Comparison of ENCODE assay signal across 17 cellular contexts in the genomic region with DNA sequence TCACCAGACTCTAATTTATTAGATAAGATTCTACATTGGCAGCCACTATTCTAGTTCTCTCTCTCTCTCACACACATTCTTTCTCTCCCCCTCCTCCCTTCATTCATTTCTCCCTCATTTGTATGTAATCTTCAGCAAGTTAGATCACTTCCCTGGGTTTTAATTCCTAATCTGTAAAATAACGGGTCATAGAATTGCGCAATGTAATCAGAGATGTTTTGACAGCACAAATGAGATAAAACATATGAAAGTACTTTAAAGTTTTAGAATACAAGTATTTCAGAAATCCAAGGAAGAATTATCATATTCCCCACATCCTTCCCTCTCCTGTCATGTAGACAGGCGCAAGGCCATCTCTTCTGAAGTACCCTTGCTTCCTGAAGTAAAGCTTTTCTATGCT. TPM values are rescaled to one million over a fixed set of nuclear protein-coding genes. Genes with fewer than 3 reads are reported as not detected.
DNase-seq lines count a peak whose midpoint lies in the region; ATAC-seq, FAIRE-seq and TF ChIP-seq lines count a peak whose summit lies in the region.
"Had no signal": no experiment of that assay in that cellular context is flagged by ENCODE, and none has a peak within 500 bp of the region (broad histone marks: within the 10 kb centered on the region; RNA-seq: fewer than 3 reads in every experiment).

No MANE protein-coding gene starts in this region.

- TF ChIP-seq POLR2A in HepG2 (IDR thresholded peaks at IDR 0.05; ENCODE audit: insufficient read depth in 1 of 2, low read depth in 2 of 2, low read length in 2 of 2) (no peak), right lobe of liver (IDR thresholded peaks at IDR 0.05) (no peak), H1 (IDR thresholded peaks at IDR 0.05; ENCODE audit: control extremely low read depth in 1 of 2, low read depth in 2 of 2, low read length in 2 of 2) (no peak), upper lobe of left lung (IDR thresholded peaks at IDR 0.05) (no peak)

- WGBS in HepG2 (ENCODE audit: low lambda C conversion rate), result 47% methylated on average over 3 of the region's 3 CpGs
- 57% methylated on average over 3 of the region's 3 CpGs for WGBS in right lobe of liver (ENCODE audit: insufficient coverage, low coverage, low lambda C conversion rate, missing lambda C conversion rate)
- 95% methylated on average over 3 of the region's 3 CpGs; no CpG with 5 or more reads in 1 of the 2 experiments for WGBS in H1 (ENCODE audit: extremely low coverage in 1 of 2, insufficient coverage in 1 of 2, insufficient read length in 1 of 2, insufficient replicate concordance in 2 of 2, low coverage in 1 of 2, low lambda C conversion rate in 2 of 2, missing lambda C conversion rate in 1 of 2), 2 experiments
- WGBS in upper lobe of left lung, 2 donors, result 50 to 66% methylated on average over 3 of the region's 3 CpGs

- H4K8ac ChIP-seq in H1 (ENCODE audit: extremely low read depth, insufficient read depth, low read length), result no peak overlapping the region

- FAIRE-seq in HepG2 (lab: Jason Lieb, UNC), result no peak
- FAIRE-seq in H1 (lab: Jason Lieb, UNC), result no peak
- FAIRE-seq: GM12878, GM18507, H54 had no signal

- intact Hi-C loops in HepG2 (cut with micrococcal nuclease; ENCODE audit: unreplicated experiment), result no loop called here
- intact Hi-C loops in right lobe of liver (cut with DNase I), result no loop called here

- no peak for TF ChIP-seq EP300 in HepG2 (IDR thresholded peaks at IDR 0.05; ENCODE audit: low read depth in 2 of 2, low read length in 2 of 2)
- no peak for TF ChIP-seq EP300 in HepG2 (CRISPR knock-in tag; IDR thresholded peaks at IDR 0.05; ENCODE audit: borderline replicate concordance)
- no peak for TF ChIP-seq EP300 in H1 (IDR thresholded peaks at IDR 0.05; ENCODE audit: borderline replicate concordance in 1 of 2, low read depth in 2 of 2, low read length in 2 of 2)
- no peak for TF ChIP-seq EP300 in upper lobe of left lung (IDR thresholded peaks at IDR 0.05)

- H2AFZ ChIP-seq in HepG2 (ENCODE audit: low read length) (no peak overlapping the region), H1 (ENCODE audit: low read length) (no peak overlapping the region)

- H2BK5ac ChIP-seq in H1 (ENCODE audit: low read depth, low read length), result no peak overlapping the region

- TF ChIP-seq RAD21 in HepG2 (CRISPR knock-in tag; IDR thresholded peaks at IDR 0.05), result no peak
- no peak for TF ChIP-seq RAD21 in H1 (IDR thresholded peaks at IDR 0.05 in 1 of 2, conservative IDR thresholded peaks at IDR 0.05 in 1 of 2; ENCODE audit: low read depth in 2 of 2, low read length in 2 of 2)

- no peak overlapping the region for H4K91ac ChIP-seq in H1 (replicated peaks; ENCODE audit: insufficient read length, low read length)

- H4K5ac ChIP-seq in H1 (ENCODE audit: insufficient read length, low read depth, low read length), result no peak overlapping the region

- ATAC-seq in HepG2 (no peak), right lobe of liver (no peak), upper lobe of left lung (ENCODE audit: low FRiP score in 2 of 2) (no peak)
- no peak for ATAC-seq in stimulated activated naive CD8-positive, alpha-beta T cell treated with anti-CD3 and anti-CD28 coated beads, Interleukin-15, amount 100 ng/mL, for 72 hours
- ATAC-seq: GM12878, HCT116 had no signal

- no peak overlapping the region for H2AK5ac ChIP-seq in H1 (ENCODE audit: low read depth, low read length)

- H3K9me3 Mint-ChIP-seq in stimulated activated naive CD8-positive, alpha-beta T cell treated with anti-CD3 and anti-CD28 coated beads, Interleukin-15, amount 100 ng/mL, for 72 hours, result peaks cover 15 to 23% of the 10 kb centered on the region in 2 donors

- no peak overlapping the region for H3K23ac ChIP-seq in H1 (ENCODE audit: insufficient read length)

- H3K79me1 ChIP-seq in H1 (ENCODE audit: low read depth, low read length), result no peaks in the 10 kb centered on the region

- no peaks in the 10 kb centered on the region for H3K79me2 ChIP-seq in HepG2 (ENCODE audit: insufficient read depth, low read length)
- no peaks in the 10 kb centered on the region for H3K79me2 ChIP-seq in H1 (ENCODE audit: control insufficient read depth in 1 of 2, insufficient read depth in 2 of 2, low read length in 2 of 2)

- no peak overlapping the region for H2BK20ac ChIP-seq in H1 (ENCODE audit: low read length)

- TF ChIP-seq CTCF in HepG2 (CRISPR knock-in tag; IDR thresholded peaks at IDR 0.05) (no peak), right lobe of liver (IDR thresholded peaks at IDR 0.05) (no peak), H1 (IDR thresholded peaks at IDR 0.05; ENCODE audit: control extremely low read depth in 1 of 3, insufficient read depth in 1 of 3, low read depth in 1 of 3, low read length in 3 of 3) (no peak), upper lobe of left lung (IDR thresholded peaks at IDR 0.05) (no peak)

- H3K9ac ChIP-seq in HepG2 (ENCODE audit: insufficient read depth, low read depth, low read length) (no peak overlapping the region), H1 (replicated peaks in 1 of 4; ENCODE audit: extremely low read depth in 1 of 4, low read depth in 3 of 4, low read length in 3 of 4) (no peak overlapping the region)
- H3K9ac ChIP-seq: BLaER1 had no signal

- no peak overlapping the region for H3K4me3 Mint-ChIP-seq in stimulated activated naive CD8-positive, alpha-beta T cell treated with anti-CD3 and anti-CD28 coated beads, Interleukin-15, amount 100 ng/mL, for 72 hours
- H3K4me3 Mint-ChIP-seq: CD4-positive, CD25-positive, alpha-beta regulatory T cell had no signal

- no peaks in the 10 kb centered on the region for H4K20me1 ChIP-seq in HepG2 (ENCODE audit: insufficient read depth, low read length)
- H4K20me1 ChIP-seq in H1 (replicated peaks in 1 of 2; ENCODE audit: control insufficient read depth in 1 of 2, insufficient read depth in 2 of 2, low read length in 2 of 2), result no peaks in the 10 kb centered on the region
- H4K20me1 ChIP-seq: BLaER1 had no signal

- no peak overlapping the region for H3K27ac Mint-ChIP-seq in stimulated activated naive CD8-positive, alpha-beta T cell treated with anti-CD3 and anti-CD28 coated beads, Interleukin-15, amount 100 ng/mL, for 72 hours
- H3K27ac Mint-ChIP-seq: CD4-positive, CD25-positive, alpha-beta regulatory T cell had no signal

- no peak overlapping the region for H2BK12ac ChIP-seq in H1 (ENCODE audit: low read depth, low read length)

- no peak overlapping the region for H2BK15ac ChIP-seq in H1 (ENCODE audit: low read length)

- H3K27ac ChIP-seq in HepG2 (ENCODE audit: extremely low read length, insufficient read depth, low read length) (no peak overlapping the region), right lobe of liver (no peak overlapping the region), H1 (ENCODE audit: low read depth, low read length) (no peak overlapping the region), upper lobe of left lung (no peak overlapping the region)
- H3K27ac ChIP-seq: 22Rv1, BLaER1, HL-60 had no signal

- no peak overlapping the region for H3K4ac ChIP-seq in H1 (replicated peaks; ENCODE audit: insufficient read length, low read depth, low read length)

- no TSS peak for BruUV-seq in HepG2 (replicated peaks; lab: Mats Ljungman, UMichigan)

- H3K14ac ChIP-seq in H1 (ENCODE audit: insufficient read length), result no peak overlapping the region

- H3K9me3 ChIP-seq in HepG2 (ENCODE audit: low read length) (peaks cover 10% of the 10 kb centered on the region; the same call in 1 of the 2 replicates), right lobe of liver (no peaks in the 10 kb centered on the region), H1 (ENCODE audit: insufficient read depth in 2 of 2, low read depth in 1 of 2, low read length in 1 of 2) (peaks cover 13 to 20% of the 10 kb centered on the region in 2 experiments; a peak in 3 of 4 replicates), upper lobe of left lung (peaks cover 0 to 3% (median 1%) of the 10 kb centered on the region in 4 donors)

- no peak overlapping the region for H3K56ac ChIP-seq in H1 (replicated peaks; ENCODE audit: insufficient read length, low read depth, low read length)

- no peak overlapping the region for H3K4me3 ChIP-seq in HepG2 (replicated peaks in 1 of 3; ENCODE audit: insufficient read depth in 1 of 3, low read depth in 2 of 3, low read length in 3 of 3)
- no peak overlapping the region for H3K4me3 ChIP-seq in right lobe of liver
- H3K4me3 ChIP-seq in H1 (ENCODE audit: extremely low read depth in 1 of 4, insufficient read depth in 2 of 4, low read depth in 3 of 4, low read length in 4 of 4), result no peak overlapping the region
- no peak overlapping the region for H3K4me3 ChIP-seq in upper lobe of left lung
- H3K4me3 ChIP-seq: BLaER1, GM12878 had no signal

- DNase-seq in HepG2 (ENCODE audit: low spot score) (no peak), right lobe of liver (no peak), H1 (ENCODE audit: low read depth in 1 of 2, low spot score in 2 of 2) (no peak), iris pigment epithelial cell (ENCODE audit: low read depth) (peak; percentile 20), upper lobe of left lung (no peak)
- no peak for DNase-seq in stimulated activated naive CD8-positive, alpha-beta T cell treated with anti-CD3 and anti-CD28 coated beads, Interleukin-15, amount 100 ng/mL, for 72 hours
- no peak for DNase-seq in stimulated activated CD4-positive, alpha-beta T cell treated with anti-CD3 and anti-CD28 coated beads, Interleukin-15, amount 100 ng/mL, for 24 hours
- DNase-seq: AML-193; CD4-positive, CD25-positive, alpha-beta regulatory T cell; DMS53 had no signal

- H3K18ac ChIP-seq in H1 (ENCODE audit: extremely low read depth, low read length), result no peak overlapping the region

- no peaks in the 10 kb centered on the region for H3K27me3 Mint-ChIP-seq in stimulated activated naive CD8-positive, alpha-beta T cell treated with anti-CD3 and anti-CD28 coated beads, Interleukin-15, amount 100 ng/mL, for 72 hours

- no peaks in the 10 kb centered on the region for H3K36me3 ChIP-seq in HepG2 (replicated peaks in 1 of 2; ENCODE audit: control insufficient read depth in 1 of 2, insufficient read depth in 2 of 2, low read length in 2 of 2)
- no peaks in the 10 kb centered on the region for H3K36me3 ChIP-seq in right lobe of liver
- H3K36me3 ChIP-seq in H1 (ENCODE audit: control insufficient read depth in 2 of 4, insufficient read depth in 4 of 4, low read length in 3 of 4), result no peaks in the 10 kb centered on the region; a peak in 1 of 8 replicates
- H3K36me3 ChIP-seq in upper lobe of left lung, result no peaks in the 10 kb centered on the region
- H3K36me3 ChIP-seq: BLaER1 had no signal

- no peak overlapping the region for H2BK120ac ChIP-seq in H1 (replicated peaks; ENCODE audit: low read depth, low read length)

- H3K4me1 ChIP-seq in HepG2 (ENCODE audit: insufficient read depth, low read length) (no peaks in the 10 kb centered on the region), right lobe of liver (no peaks in the 10 kb centered on the region), H1 (replicated peaks in 1 of 4; ENCODE audit: control insufficient read depth in 3 of 4, insufficient read depth in 4 of 4, low read length in 3 of 4) (no peaks in the 10 kb centered on the region), upper lobe of left lung (no peaks in the 10 kb centered on the region)
- H3K4me1 ChIP-seq: BLaER1 had no signal

- POLR2A ChIA-PET in HepG2 (lab: Yijun Ruan, JAX) (no interaction called here), H1 (lab: Charles Lee; ENCODE audit: partially characterized antibody) (no interaction called here)

- no peaks in the 10 kb centered on the region for H3K23me2 ChIP-seq in H1 (ENCODE audit: low read depth, low read length)

- no peaks in the 10 kb centered on the region for H3K27me3 ChIP-seq in HepG2 (ENCODE audit: control insufficient read depth in 1 of 2, insufficient read depth in 2 of 2, low read length in 2 of 2)
- no peaks in the 10 kb centered on the region for H3K27me3 ChIP-seq in right lobe of liver
- no peaks in the 10 kb centered on the region for H3K27me3 ChIP-seq in H1 (replicated peaks in 1 of 4; ENCODE audit: control insufficient read depth in 3 of 4, extremely low read depth in 1 of 4, insufficient read depth in 3 of 4, low read length in 3 of 4)
- H3K27me3 ChIP-seq in upper lobe of left lung, result no peaks in the 10 kb centered on the region
- H3K27me3 ChIP-seq: BLaER1 had no signal

- in situ Hi-C loops in HepG2 (cut with HindIII; ENCODE audit: extremely low pct_ligation_motif_present, low pct_unique_long_range_greater_than_20kb), result no loop called here

- H3K4me1 Mint-ChIP-seq in stimulated activated naive CD8-positive, alpha-beta T cell treated with anti-CD3 and anti-CD28 coated beads, Interleukin-15, amount 100 ng/mL, for 72 hours, result no peaks in the 10 kb centered on the region
- H3K4me1 Mint-ChIP-seq: CD4-positive, CD25-positive, alpha-beta regulatory T cell had no signal

- CTCF ChIA-PET in HepG2 (lab: Yijun Ruan, JAX; ENCODE audit: low intra/inter-chr PET ratio, low total read pairs) (no interaction called here), H1 (lab: Charles Lee; ENCODE audit: partially characterized antibody) (no interaction called here)

- H3K4me2 ChIP-seq in HepG2 (ENCODE audit: low read depth, low read length), result no peak overlapping the region
- no peak overlapping the region for H3K4me2 ChIP-seq in H1 (ENCODE audit: insufficient read depth in 1 of 2, low read depth in 2 of 2, low read length in 2 of 2)
- H3K4me2 ChIP-seq: BLaER1 had no signal

RNA-seq across cellular contexts. Expression of a gene that starts 21.7 kb away (rescaled TPM):
- total RNA-seq in HepG2 (2016; rRNA removed; fragmentation: Illumina TruSeq; extraction: Trizol) (not detected in 2 replicates), right lobe of liver (not detected), upper lobe of left lung (10 to 100 TPM in 1 of 6 donors, 1 to 10 TPM in 4, under 1 TPM in 1; 0.30 to 21.9 (median 1.1) TPM)
- not detected in 2 replicates for total RNA-seq in HepG2 (2016; cell fraction: cytosol; rRNA removed; fragmentation: Illumina TruSeq; extraction: Trizol; ENCODE audit: low read depth)
- not detected in 2 replicates for total RNA-seq in HepG2 (2016; cell fraction: insoluble cytoplasmic fraction; rRNA removed; fragmentation: Illumina TruSeq; extraction: Trizol)
- not detected in 2 replicates for total RNA-seq in HepG2 (2016; cell fraction: membrane; rRNA removed; fragmentation: Illumina TruSeq; extraction: Trizol)
- not detected in 2 replicates for total RNA-seq in HepG2 (2016; cell fraction: nucleus; rRNA removed; fragmentation: Illumina TruSeq; extraction: Trizol)
- polyA plus RNA-seq in HepG2 (2011; rRNA removed) (not detected in 2 replicates), H1 (2011; rRNA removed) (0.38 and 0.61 TPM in 2 replicates)
- polyA plus RNA-seq in HepG2 (2011; cell fraction: cytosol; rRNA removed), result not detected in 2 replicates
- not detected in 2 replicates for polyA plus RNA-seq in HepG2 (2011; cell fraction: nucleus; rRNA removed)
- not detected in 2 replicates for polyA plus RNA-seq in HepG2 (2012)
- polyA plus RNA-seq in HepG2 (2016; cell fraction: cytosol; fragmentation: Illumina TruSeq; extraction: Trizol; ENCODE audit: low read depth), result not detected in 2 replicates
- polyA plus RNA-seq in HepG2 (2016; cell fraction: insoluble cytoplasmic fraction; fragmentation: Illumina TruSeq; extraction: Trizol; ENCODE audit: low read depth), result not detected in 2 replicates
- not detected in 2 replicates for polyA plus RNA-seq in HepG2 (2016; cell fraction: membrane; fragmentation: Illumina TruSeq; extraction: Trizol; ENCODE audit: low read depth)
- polyA plus RNA-seq in HepG2 (2016; cell fraction: nucleus; fragmentation: Illumina TruSeq; extraction: Trizol; ENCODE audit: insufficient read depth, low read depth), result not detected in 2 replicates
- 9.3 TPM in 1 of 2 replicates, not detected in the other for polyA minus RNA-seq in HepG2 (2011; rRNA and poly(A)+ RNA removed; ENCODE audit: low replicate concordance)
- polyA minus RNA-seq in HepG2 (2011; cell fraction: cytosol; rRNA and poly(A)+ RNA removed), result not detected in 2 replicates
- polyA minus RNA-seq in HepG2 (2011; cell fraction: nucleus; rRNA and poly(A)+ RNA removed), result not detected in 2 replicates
- total RNA-seq in H1 (2021; fragmentation: NEBNext Ultra II Directional; extraction: Animal tissue kit (Norgen Biotek cat#: 25700)), result 1.1 and 1.6 TPM in 2 replicates
- polyA plus RNA-seq in H1 (2011; cell fraction: cytosol; rRNA removed), result 0.90 TPM
- 4.0 TPM for polyA plus RNA-seq in H1 (2011; cell fraction: nucleus; rRNA removed)
- polyA plus RNA-seq in H1 (2012, experiment 1 of 2), result 0.53 to 2.2 TPM (median 1.4 TPM) in 4 replicates
- 0.16 TPM for polyA plus RNA-seq in H1 (2012, experiment 2 of 2)
- polyA plus RNA-seq in H1 (2013, experiment 1 of 2), result 1.1 TPM
- 1.5 TPM for polyA plus RNA-seq in H1 (2013, experiment 2 of 2)
- polyA minus RNA-seq in H1 (2011; rRNA and poly(A)+ RNA removed), result 1.5 and 3.2 TPM in 2 replicates
- not detected for polyA minus RNA-seq in H1 (2011; cell fraction: cytosol; rRNA and poly(A)+ RNA removed)
- polyA minus RNA-seq in H1 (2011; cell fraction: nucleus; rRNA and poly(A)+ RNA removed), result 2.5 TPM
- total RNA-seq: CD4-positive, CD25-positive, alpha-beta regulatory T cell had no signal
- polyA plus RNA-seq: CD4-positive, CD25-positive, alpha-beta regulatory T cell had no signal

RNA-seq across cellular contexts. Expression of a gene that starts 38.8 kb away (rescaled TPM):
- total RNA-seq in HepG2 (2016; rRNA removed; fragmentation: Illumina TruSeq; extraction: Trizol) (49.8 and 84.5 TPM in 2 replicates), right lobe of liver (10 to 100 TPM in 1 of 6 experiments, 1 to 10 TPM in 5; 6.6 to 11.8 (median 9.6) TPM), upper lobe of left lung (10 to 100 TPM in 5 of 6 donors, 1 to 10 TPM in 1; 7.8 to 21.0 (median 13.7) TPM)
- 10.5 and 10.9 TPM in 2 replicates for total RNA-seq in HepG2 (2016; cell fraction: cytosol; rRNA removed; fragmentation: Illumina TruSeq; extraction: Trizol; ENCODE audit: low read depth)
- total RNA-seq in HepG2 (2016; cell fraction: insoluble cytoplasmic fraction; rRNA removed; fragmentation: Illumina TruSeq; extraction: Trizol), result 55.7 and 91.3 TPM in 2 replicates
- 17.1 and 20.0 TPM in 2 replicates for total RNA-seq in HepG2 (2016; cell fraction: membrane; rRNA removed; fragmentation: Illumina TruSeq; extraction: Trizol)
- total RNA-seq in HepG2 (2016; cell fraction: nucleus; rRNA removed; fragmentation: Illumina TruSeq; extraction: Trizol), result 33.5 and 38.7 TPM in 2 replicates
- polyA plus RNA-seq in HepG2 (2011; rRNA removed) (5.3 and 7.0 TPM in 2 replicates), H1 (2011; rRNA removed) (6.6 and 21.5 TPM in 2 replicates)
- 3.7 and 7.1 TPM in 2 replicates for polyA plus RNA-seq in HepG2 (2011; cell fraction: cytosol; rRNA removed)
- polyA plus RNA-seq in HepG2 (2011; cell fraction: nucleus; rRNA removed), result 6.3 and 7.9 TPM in 2 replicates
- 8.9 and 18.0 TPM in 2 replicates for polyA plus RNA-seq in HepG2 (2012)
- 12.2 and 13.0 TPM in 2 replicates for polyA plus RNA-seq in HepG2 (2016; cell fraction: cytosol; fragmentation: Illumina TruSeq; extraction: Trizol; ENCODE audit: low read depth)
- polyA plus RNA-seq in HepG2 (2016; cell fraction: insoluble cytoplasmic fraction; fragmentation: Illumina TruSeq; extraction: Trizol; ENCODE audit: low read depth), result 89.7 and 106 TPM in 2 replicates
- polyA plus RNA-seq in HepG2 (2016; cell fraction: membrane; fragmentation: Illumina TruSeq; extraction: Trizol; ENCODE audit: low read depth), result 17.7 and 17.9 TPM in 2 replicates
- 41.1 and 45.5 TPM in 2 replicates for polyA plus RNA-seq in HepG2 (2016; cell fraction: nucleus; fragmentation: Illumina TruSeq; extraction: Trizol; ENCODE audit: insufficient read depth, low read depth)
- polyA minus RNA-seq in HepG2 (2011; rRNA and poly(A)+ RNA removed; ENCODE audit: low replicate concordance), result 5.2 and 11.8 TPM in 2 replicates
- polyA minus RNA-seq in HepG2 (2011; cell fraction: cytosol; rRNA and poly(A)+ RNA removed), result 3.0 and 6.7 TPM in 2 replicates
- 67.5 and 71.3 TPM in 2 replicates for polyA minus RNA-seq in HepG2 (2011; cell fraction: nucleus; rRNA and poly(A)+ RNA removed)
- total RNA-seq in H1 (2021; fragmentation: NEBNext Ultra II Directional; extraction: Animal tissue kit (Norgen Biotek cat#: 25700)), result 51.9 and 53.7 TPM in 2 replicates
- polyA plus RNA-seq in H1 (2011; cell fraction: cytosol; rRNA removed), result 23.5 TPM
- 3.8 TPM for polyA plus RNA-seq in H1 (2011; cell fraction: nucleus; rRNA removed)
- polyA plus RNA-seq in H1 (2012, experiment 1 of 2), result 38.7 to 51.8 TPM (median 45.4 TPM) in 4 replicates
- 10.9 TPM for polyA plus RNA-seq in H1 (2012, experiment 2 of 2)
- 33.3 TPM for polyA plus RNA-seq in H1 (2013, experiment 1 of 2)
- polyA plus RNA-seq in H1 (2013, experiment 2 of 2), result 36.7 TPM
- 12.0 and 12.1 TPM in 2 replicates for polyA minus RNA-seq in H1 (2011; rRNA and poly(A)+ RNA removed)
- polyA minus RNA-seq in H1 (2011; cell fraction: cytosol; rRNA and poly(A)+ RNA removed), result 7.5 TPM
- 45.9 TPM for polyA minus RNA-seq in H1 (2011; cell fraction: nucleus; rRNA and poly(A)+ RNA removed)
